ENCODE assay signal across 1 cellular context in genomic region chr3:39329493-39329892, GRCh38.
A peak's percentile ranks its signal among the peaks of the same experiment; 100 is the strongest.
TF ChIP-seq lines count a peak whose summit lies in the region.

TSS of gene CCR8 (plus strand) at chr3:39329709. CDS start at chr3:39332332, 2,623 bp downstream.

TF ChIP-seq in GM12878, 131 proteins besides CTCF, POLR2A, EP300 and RAD21 (continued from another document):
- TF ChIP-seq SKIL (IDR thresholded peaks at IDR 0.05; ENCODE audit: low read depth, poor library complexity, severe bottlenecking) (no peak), SMARCA5 (IDR thresholded peaks at IDR 0.05) (peak; percentile 31; the same call in 1 of the 2 replicates), RELB (IDR thresholded peaks at IDR 0.05; ENCODE audit: low read depth) (no peak), NR2F1 (conservative IDR thresholded peaks at IDR 0.05) (no peak)
